In genomic region chr4:139853309-139853708, GRCh38 we compare ENCODE assay signal across 27 cellular contexts.
A peak's percentile ranks its signal among the peaks of the same experiment; 100 is the strongest.
DNase-seq lines count a peak whose midpoint lies in the region; ATAC-seq and TF ChIP-seq lines count a peak whose summit lies in the region.
"Had no signal": no experiment of that assay in that cellular context is flagged by ENCODE, and none has a peak within 500 bp of the region (broad histone marks: within the 10 kb centered on the region; RNA-seq: fewer than 3 reads in every experiment).

No MANE protein-coding gene starts in this region.

- H3K27me3 Mint-ChIP-seq in Caco-2 (ENCODE audit: insufficient read depth, unreplicated experiment) (no peaks in the 10 kb centered on the region), GM23338 (ENCODE audit: insufficient read depth, low read depth, poor library complexity) (no peaks in the 10 kb centered on the region), CD14-positive monocyte (ENCODE audit: low read depth in 3 of 3) (peaks cover 0 to 1% (median 1%) of the 10 kb centered on the region in 3 donors)
- H3K27me3 Mint-ChIP-seq: naive thymus-derived CD8-positive, alpha-beta T cell had no signal

- H3K4me3 Mint-ChIP-seq in Caco-2 (ENCODE audit: unreplicated experiment) (peak overlapping the region; percentile 17), GM23338 (peak overlapping the region; percentile 11; the same call in 1 of the 3 replicates), CD14-positive monocyte (no peak overlapping the region)
- H3K4me3 Mint-ChIP-seq: activated CD4-positive, alpha-beta T cell treated with anti-CD3 and anti-CD28 coated beads, Interleukin-2, amount 10 ng/mL, durations not matched to agents 7 days and 5 days; activated naive CD4-positive, alpha-beta T cell treated with anti-CD3 and anti-CD28 coated beads for 36 hours; naive thymus-derived CD8-positive, alpha-beta T cell; stimulated activated naive CD8-positive, alpha-beta T cell treated with anti-CD3 and anti-CD28 coated beads, Interleukin-15, Interleukin-2, amounts not matched to agents 100 ng/mL and 50 ng/mL, for 24 hours; T-helper 2 cell treated with Interferon-gamma antibody and Interleukin-4, amounts not matched to agents 5 μg/mL and 100 μg/mL, for 36 hours had no signal

- no peak overlapping the region for H3K27ac Mint-ChIP-seq in Caco-2 (ENCODE audit: unreplicated experiment)
- H3K27ac Mint-ChIP-seq in GM23338: peak overlapping the region; percentile 18; the same call in 1 of the 2 replicates
- H3K27ac Mint-ChIP-seq in CD14-positive monocyte: peak overlapping the region in 3 of 7 donors; percentile 13 to 68 (median 40)
- H3K27ac Mint-ChIP-seq: activated CD4-positive, alpha-beta T cell treated with anti-CD3 and anti-CD28 coated beads, Interleukin-2, amount 10 ng/mL, durations not matched to agents 7 days and 5 days; activated naive CD4-positive, alpha-beta T cell treated with anti-CD3 and anti-CD28 coated beads for 36 hours; naive thymus-derived CD8-positive, alpha-beta T cell; stimulated activated naive CD8-positive, alpha-beta T cell treated with anti-CD3 and anti-CD28 coated beads, Interleukin-15, Interleukin-2, amounts not matched to agents 100 ng/mL and 50 ng/mL, for 24 hours; T-helper 2 cell treated with Interferon-gamma antibody and Interleukin-4, amounts not matched to agents 5 μg/mL and 100 μg/mL, for 36 hours had no signal

- H3K27ac ChIP-seq in GM23338 (ENCODE audit: low read depth) (peak overlapping the region; percentile 46; the same call in 1 of the 2 replicates), dorsolateral prefrontal cortex (no peak overlapping the region)
- H3K27ac ChIP-seq: adrenal gland, body of pancreas, C4-2B, gastrocnemius medialis, Peyer's patch, thoracic aorta, WERI-Rb-1 had no signal

- H3K36me3 Mint-ChIP-seq in Caco-2 (ENCODE audit: insufficient read depth, unreplicated experiment) (no peaks in the 10 kb centered on the region), GM23338 (ENCODE audit: low read depth) (no peaks in the 10 kb centered on the region), CD14-positive monocyte (peaks cover 8 to 10% of the 10 kb centered on the region in 2 donors)

- DNase-seq in Caco-2: peak; percentile 68 to 83
- peak; percentile 66 for DNase-seq in GM23338 (ENCODE audit: low spot score)
- peak; percentile 86 for DNase-seq in NCI-H69 (lab: John Stamatoyannopoulos, UW)
- DNase-seq in iPS DF 19.7 (ENCODE audit: low read depth, low spot score): peak; percentile 57
- DNase-seq in dorsolateral prefrontal cortex: no peak
- DNase-seq in CD14-positive monocyte (ENCODE audit: low spot score): no peak
- no peak for DNase-seq in GM19240 (ENCODE audit: insufficient read length, low spot score)
- DNase-seq: activated CD4-positive, alpha-beta T cell treated with anti-CD3 and anti-CD28 coated beads, Interleukin-2, amount 10 ng/mL, durations not matched to agents 7 days and 5 days; activated T-cell treated with anti-CD3 and anti-CD28 coated beads, Interleukin-2, amount 50 U/mL, for 48 hours; adrenal gland; body of pancreas; dermis blood vessel endothelial cell; gastrocnemius medialis; hippocampal formation; KBM-7; kidney; naive thymus-derived CD8-positive, alpha-beta T cell; NCI-H226; Peyer's patch; SHP77 treated with DMSO at 0.1 percent for 48 hours; WERI-Rb-1 had no signal

- no peak overlapping the region for H2AFZ ChIP-seq in GM23338

- peak overlapping the region; percentile 30; the same call in 1 of the 2 replicates for H3K4me2 ChIP-seq in GM23338

- no peaks in the 10 kb centered on the region for H3K9me3 ChIP-seq in Caco-2
- H3K9me3 ChIP-seq: adrenal gland, body of pancreas, gastrocnemius medialis, Peyer's patch, thoracic aorta had no signal

- H3K79me2 ChIP-seq in GM23338 (replicated peaks; ENCODE audit: insufficient read depth): no peaks in the 10 kb centered on the region

- H3K9me2 ChIP-seq in GM23338 (ENCODE audit: insufficient read depth): no peaks in the 10 kb centered on the region

- no TSS peak for BruUV-seq in Caco-2 (replicated peaks; lab: Mats Ljungman, UMichigan)

- no peak overlapping the region for H3K4me3 ChIP-seq in Caco-2 (ENCODE audit: low read depth, low read length)
- no peak overlapping the region; the same call in 1 of the 2 replicates for H3K4me3 ChIP-seq in GM23338
- H3K4me3 ChIP-seq in dorsolateral prefrontal cortex: no peak overlapping the region
- H3K4me3 ChIP-seq: adrenal gland, body of pancreas, gastrocnemius medialis, Peyer's patch, thoracic aorta had no signal

- no peaks in the 10 kb centered on the region for H4K20me1 ChIP-seq in GM23338 (replicated peaks; ENCODE audit: insufficient read depth)

- ATAC-seq in GM23338 (peak; percentile 86), GM21737 (IDR thresholded peaks at IDR 0.05; ENCODE audit: unreplicated experiment) (no peak)
- ATAC-seq: body of pancreas; gastrocnemius medialis; naive thymus-derived CD8-positive, alpha-beta T cell had no signal

- H3K4me1 Mint-ChIP-seq in Caco-2 (ENCODE audit: low read depth, unreplicated experiment) (peaks cover 42% of the 10 kb centered on the region), GM23338 (peaks cover 71% of the 10 kb centered on the region), CD14-positive monocyte (peaks cover 29% of the 10 kb centered on the region)

- H3K36me3 ChIP-seq in Caco-2 (ENCODE audit: control insufficient read depth, insufficient read depth, low read length) (no peaks in the 10 kb centered on the region), GM23338 (ENCODE audit: insufficient read depth) (no peaks in the 10 kb centered on the region)
- H3K36me3 ChIP-seq: adrenal gland, gastrocnemius medialis, Peyer's patch, thoracic aorta, WERI-Rb-1 had no signal

- intact Hi-C loops in Caco-2 (cut with micrococcal nuclease; ENCODE audit: unreplicated experiment): loop anchor here (1.0 to 5.0 kb wide), 3 partner anchors 44 to 194 kb away; partner anchors contain the start of gene MGST2
- intact Hi-C loops in dorsolateral prefrontal cortex (cut with DNase I): no loop called here
- intact Hi-C loops in CD14-positive monocyte (cut with micrococcal nuclease): no loop called here

- H3K27me3 ChIP-seq in Caco-2 (replicated peaks; ENCODE audit: control insufficient read depth, insufficient read depth, low read length): no peaks in the 10 kb centered on the region
- no peaks in the 10 kb centered on the region for H3K27me3 ChIP-seq in GM23338 (ENCODE audit: insufficient read depth)
- H3K27me3 ChIP-seq in dorsolateral prefrontal cortex: no peaks in the 10 kb centered on the region
- H3K27me3 ChIP-seq: adrenal gland, body of pancreas, gastrocnemius medialis, Peyer's patch had no signal

- H3K9me3 Mint-ChIP-seq in Caco-2 (ENCODE audit: unreplicated experiment): no peaks in the 10 kb centered on the region
- H3K9me3 Mint-ChIP-seq in GM23338: no peaks in the 10 kb centered on the region
- H3K9me3 Mint-ChIP-seq in CD14-positive monocyte: no peaks in the 10 kb centered on the region
- H3K9me3 Mint-ChIP-seq: activated naive CD4-positive, alpha-beta T cell treated with anti-CD3 and anti-CD28 coated beads for 36 hours; naive thymus-derived CD8-positive, alpha-beta T cell; stimulated activated naive CD8-positive, alpha-beta T cell treated with anti-CD3 and anti-CD28 coated beads, Interleukin-15, Interleukin-2, amounts not matched to agents 100 ng/mL and 50 ng/mL, for 24 hours; T-helper 2 cell treated with Interferon-gamma antibody and Interleukin-4, amounts not matched to agents 5 μg/mL and 100 μg/mL, for 36 hours had no signal

- H3K4me1 ChIP-seq in Caco-2 (peaks cover 75% of the 10 kb centered on the region), GM23338 (ENCODE audit: insufficient read depth) (peaks cover 70% of the 10 kb centered on the region)
- H3K4me1 ChIP-seq: Peyer's patch had no signal

- POLR2A ChIA-PET in Caco-2 (lab: Charles Lee): no interaction called here

- CTCF ChIA-PET in Caco-2 (lab: Charles Lee): no interaction called here

- no peaks in the 10 kb centered on the region; the same call in 1 of the 2 replicates for H3F3A ChIP-seq in GM23338 (replicated peaks; ENCODE audit: low read depth)

- TF ChIP-seq CTCF in Caco-2 (IDR thresholded peaks at IDR 0.05; ENCODE audit: insufficient read depth in 1 of 2, low read depth in 1 of 2, low read length in 1 of 2, severe bottlenecking in 1 of 2, unreplicated experiment in 1 of 2) (no peak), GM23338 (conservative IDR thresholded peaks at IDR 0.05; ENCODE audit: low read depth in 2 of 2) (no peak), dorsolateral prefrontal cortex (IDR thresholded peaks at IDR 0.05 in 54 of 56, conservative IDR thresholded peaks at IDR 0.05 in 2 of 56; ENCODE audit: low read depth in 1 of 56, partially characterized antibody in 56 of 56) (no peak), CD14-positive monocyte (IDR thresholded peaks at IDR 0.05) (no peak)

TF ChIP-seq in GM23338, 12 proteins besides CTCF, POLR2A, EP300 and RAD21 (continues in another document):
- TF ChIP-seq NANOG (IDR thresholded peaks at IDR 0.05; ENCODE audit: borderline replicate concordance): peak; percentile 6; the same call in 1 of the 2 replicates
- no peak for TF ChIP-seq EZH2 (IDR thresholded peaks at IDR 0.05; ENCODE audit: low read depth, unreplicated experiment)
- TF ChIP-seq JUNB (IDR thresholded peaks at IDR 0.05; ENCODE audit: unreplicated experiment): no peak
- 0 out of 2 replicates have a peak, but pooled peaks have one; percentile 31 for TF ChIP-seq CREB1 (CRISPR knock-in tag; IDR thresholded peaks at IDR 0.05; ENCODE audit: low read depth)

Comparison
In these comparisons a context has a peak if more than half of its experiments do, and no peak if none do; other contexts are left out.
1. DNase-seq: peak in Caco-2 (2 of 2), GM23338 (single experiment), NCI-H69 (single experiment) and iPS DF 19.7 (single experiment); none in dorsolateral prefrontal cortex (0 of 10), CD14-positive monocyte (single experiment) and GM19240 (single experiment).
2. H3K4me3 Mint-ChIP-seq: peak in Caco-2 (single experiment) and GM23338 (single experiment); none in CD14-positive monocyte (0 of 2).